In genomic region chr15:64989331-64990167, GRCh38 we compare ENCODE assay signal across 8 cellular contexts. TPM values are rescaled to one million over a fixed set of nuclear protein-coding genes. Genes with fewer than 3 reads are reported as not detected.
A peak's percentile ranks its signal among the peaks of the same experiment; 100 is the strongest.
DNase-seq lines count a peak whose midpoint lies in the region; ATAC-seq, FAIRE-seq and TF ChIP-seq lines count a peak whose summit lies in the region.

Gene SPG21, minus strand, starts transcription at chr15:64989914. Its CDS starts 6,345 bp downstream, at chr15:64983569.

- H3K9me2 ChIP-seq in GM23248 (ENCODE audit: insufficient read depth), result no peaks in the 10 kb centered on the region
- no peaks in the 10 kb centered on the region for H3K9me2 ChIP-seq in Karpas-422 (replicated peaks; ENCODE audit: insufficient read depth, low read length)

- peaks cover 32% of the 10 kb centered on the region for H3K79me2 ChIP-seq in DND-41 (ENCODE audit: insufficient read depth, low read length)
- peaks cover 37% of the 10 kb centered on the region for H3K79me2 ChIP-seq in GM23248 (ENCODE audit: insufficient read depth)
- peaks cover 46% of the 10 kb centered on the region for H3K79me2 ChIP-seq in Karpas-422 (ENCODE audit: low read length)

- intact Hi-C loops in esophagus squamous epithelium (cut with DNase I), result no loop called here

- peak within 1 kb of the TSS; percentile 83 for H3K4me2 ChIP-seq in DND-41 (ENCODE audit: insufficient read depth, low read length)
- peak within 1 kb of the TSS; percentile 94 for H3K4me2 ChIP-seq in GM23248 (ENCODE audit: unreplicated experiment)
- H3K4me2 ChIP-seq in Karpas-422 (ENCODE audit: low read depth, low read length, poor library complexity, severe bottlenecking), result peak within 1 kb of the TSS; percentile 99

- TF ChIP-seq CTCF in DND-41 (IDR thresholded peaks at IDR 0.05; ENCODE audit: borderline replicate concordance, extremely low read depth, low read length, poor library complexity, severe bottlenecking) (no peak), esophagus squamous epithelium (IDR thresholded peaks at IDR 0.05) (peak in 1 of 6 experiments; percentile 4)

- peak; percentile 89 for ATAC-seq in DND-41 (ENCODE audit: insufficient read depth, low read depth)
- ATAC-seq in activated T-cell treated with anti-CD3 and anti-CD28 coated beads, Interleukin-2, amount 50 U/mL, for 72 hours (replicated peaks in 1 of 2), result peak; percentile 97

- H3K27me3 ChIP-seq in DND-41 (ENCODE audit: insufficient read depth, low read length, poor library complexity) (no peaks in the 10 kb centered on the region), GM23248 (replicated peaks; ENCODE audit: insufficient read depth) (no peaks in the 10 kb centered on the region), Karpas-422 (ENCODE audit: low read length) (no peaks in the 10 kb centered on the region), esophagus squamous epithelium (no peaks in the 10 kb centered on the region)

- peak within 1 kb of the TSS; percentile 99 for H3K27ac Mint-ChIP-seq in activated T-cell treated with anti-CD3 and anti-CD28 coated beads, Interleukin-2, amount 50 U/mL, for 72 hours

- H3K9ac ChIP-seq in DND-41 (ENCODE audit: low read depth, low read length) (peak within 1 kb of the TSS; percentile 77), GM23248 (peak within 1 kb of the TSS; percentile 97), Karpas-422 (ENCODE audit: low read length) (peak within 1 kb of the TSS; percentile 96)

- FAIRE-seq in RCC 7860 (lab: Jason Lieb, UNC), result no peak

- 1% methylated on average over 52 to 75 of the region's 78 CpGs for WGBS in GM23248 (ENCODE audit: low coverage in 1 of 2, low lambda C conversion rate in 2 of 2, missing lambda C conversion rate in 2 of 2), 2 experiments
- WGBS in esophagus squamous epithelium, 2 donors, result 0 to 1% methylated on average over 11 to 22 of the region's 78 CpGs

- H3K27me3 Mint-ChIP-seq in activated T-cell treated with anti-CD3 and anti-CD28 coated beads, Interleukin-2, amount 50 U/mL, for 72 hours (ENCODE audit: low read depth), result no peaks in the 10 kb centered on the region

- no peaks in the 10 kb centered on the region for H3K9me3 Mint-ChIP-seq in activated T-cell treated with anti-CD3 and anti-CD28 coated beads, Interleukin-2, amount 50 U/mL, for 72 hours

- peaks cover 54% of the 10 kb centered on the region for H3K4me1 Mint-ChIP-seq in activated T-cell treated with anti-CD3 and anti-CD28 coated beads, Interleukin-2, amount 50 U/mL, for 72 hours (ENCODE audit: low read depth)

- H2AFZ ChIP-seq in DND-41 (ENCODE audit: low read depth, low read length), result peak within 1 kb of the TSS; percentile 96
- H2AFZ ChIP-seq in GM23248, result peak within 1 kb of the TSS; percentile 92
- H2AFZ ChIP-seq in Karpas-422 (ENCODE audit: low read length), result peak within 1 kb of the TSS; percentile 78

- peak in 3 of 4 donors; percentile 19 to 61 (median 53) for TF ChIP-seq POLR2A in esophagus squamous epithelium (IDR thresholded peaks at IDR 0.05)

- H3K27ac ChIP-seq in DND-41 (ENCODE audit: low read length) (peak within 1 kb of the TSS; percentile 67), GM23248 (peak within 1 kb of the TSS; percentile 88), Karpas-422 (ENCODE audit: low read length) (peak within 1 kb of the TSS; percentile 73), esophagus squamous epithelium (peak within 1 kb of the TSS; percentile 89 to 97 (median 93))

- H3F3A ChIP-seq in GM23248 (ENCODE audit: insufficient read depth), result peaks cover 25% of the 10 kb centered on the region

- H3K4me1 ChIP-seq in DND-41 (ENCODE audit: insufficient read depth, low read length) (peaks cover 33% of the 10 kb centered on the region), GM23248 (ENCODE audit: insufficient read depth) (peaks cover 30% of the 10 kb centered on the region), Karpas-422 (ENCODE audit: low read length) (peaks cover 40% of the 10 kb centered on the region), esophagus squamous epithelium (peaks cover 9 to 48% (median 33%) of the 10 kb centered on the region in 3 donors)

- H3K4me3 ChIP-seq in DND-41 (ENCODE audit: low read depth in 1 of 2, low read length in 2 of 2) (peak within 1 kb of the TSS; percentile 70 to 72; a peak in 3 of 4 replicates), GM23248 (peak within 1 kb of the TSS; percentile 91), Karpas-422 (ENCODE audit: low read length) (peak within 1 kb of the TSS; percentile 85), esophagus squamous epithelium (peak within 1 kb of the TSS; percentile 87 to 97 (median 94))

- H4K20me1 ChIP-seq in DND-41 (ENCODE audit: insufficient read depth, low read length), result no peaks in the 10 kb centered on the region
- no peaks in the 10 kb centered on the region for H4K20me1 ChIP-seq in GM23248 (ENCODE audit: insufficient read depth)
- H4K20me1 ChIP-seq in Karpas-422 (ENCODE audit: insufficient read depth, low read depth, low read length), result no peaks in the 10 kb centered on the region

- H3K9me3 ChIP-seq in DND-41 (ENCODE audit: insufficient read depth, low read length, severe bottlenecking), result no peaks in the 10 kb centered on the region
- H3K9me3 ChIP-seq in GM23248 (ENCODE audit: low read depth), result no peaks in the 10 kb centered on the region
- no peaks in the 10 kb centered on the region for H3K9me3 ChIP-seq in Karpas-422 (ENCODE audit: low read length)
- H3K9me3 ChIP-seq in esophagus squamous epithelium, result no peaks in the 10 kb centered on the region

- in situ Hi-C loops in GM23248 (cut with MboI), result no loop called here

- peak within 1 kb of the TSS; percentile 99 to 100 for H3K4me3 Mint-ChIP-seq in activated T-cell treated with anti-CD3 and anti-CD28 coated beads, Interleukin-2, amount 50 U/mL, for 72 hours

- DNase-seq in DND-41, result peak; percentile 84
- peak; percentile 97 for DNase-seq in GM23248
- DNase-seq in Karpas-422, result peak; percentile 98
- peak; percentile 79 for DNase-seq in RCC 7860 (ENCODE audit: low spot score)
- peak; percentile 95 for DNase-seq in activated T-cell treated with anti-CD3 and anti-CD28 coated beads, Interleukin-2, amount 50 U/mL, for 72 hours
- peak; percentile 49 for DNase-seq in esophagus squamous epithelium (lab: John Stamatoyannopoulos, UW)
- DNase-seq in myocyte (ENCODE audit: low read depth), result peak; percentile 94
- peak; percentile 75 to 90 for DNase-seq in stimulated activated CD8-positive, alpha-beta memory T cell treated with anti-CD3 and anti-CD28 coated beads, Interleukin-7, amount 100 ng/mL, for 4 hours (ENCODE audit: low read depth in 2 of 2)

- H3K36me3 ChIP-seq in DND-41 (ENCODE audit: insufficient read depth, low read length) (0 out of 2 replicates have a peak, but pooled peaks cover 3% of the 10 kb centered on the region), GM23248 (ENCODE audit: low read depth) (no peaks in the 10 kb centered on the region), Karpas-422 (ENCODE audit: insufficient read depth, low read length) (peaks cover 7% of the 10 kb centered on the region; the same call in 1 of the 2 replicates), esophagus squamous epithelium (no peaks in the 10 kb centered on the region)

- H3K36me3 Mint-ChIP-seq in activated T-cell treated with anti-CD3 and anti-CD28 coated beads, Interleukin-2, amount 50 U/mL, for 72 hours (ENCODE audit: insufficient read depth in 2 of 2), result peaks cover 3 to 5% of the 10 kb centered on the region in 2 donors

RNA-seq across cellular contexts. Expression of gene SPG21, which starts in this region (rescaled TPM):
- total RNA-seq in GM23248 (2014; rRNA removed; shearing (Covaris generic)), result 66.3 and 78.4 TPM in 2 replicates
- polyA plus RNA-seq in GM23248 (2016; fragmentation: Nextera tagmentation; extraction: Ambion mirVana), result 106 and 107 TPM in 2 replicates
- 93.0 and 111 TPM in 2 replicates for total RNA-seq in Karpas-422 (2014; rRNA removed; shearing (Covaris generic); ENCODE audit: low replicate concordance)
- total RNA-seq in activated T-cell treated with anti-CD3 and anti-CD28 coated beads, Interleukin-2, amount 50 U/mL, for 72 hours, result 10 to 100 TPM; 52.2 to 57.9 TPM
- total RNA-seq in esophagus squamous epithelium, result 10 to 100 TPM; 41.3 to 67.3 (median 59.6) TPM
- total RNA-seq in myocyte, result 127 and 141 TPM in 2 replicates
- polyA plus RNA-seq in myocyte (2012), result 90.8 TPM

Comparison
In these comparisons a context has a peak if more than half of its experiments do, and no peak if none do; other contexts are left out.
1. Peak in every context shown above with its lines: DNase-seq, ATAC-seq, H3K4me3 ChIP-seq and H3K27ac ChIP-seq.